ENCODE assay signal across 1 cellular context in genomic region chr6:112243861-112244415, GRCh38.
A peak's percentile ranks its signal among the peaks of the same experiment; 100 is the strongest.
TF ChIP-seq lines count a peak whose summit lies in the region.

No MANE protein-coding gene starts in this region.

TF ChIP-seq in endothelial cell of umbilical vein, 7 proteins besides CTCF, POLR2A, EP300 and RAD21:
- TF ChIP-seq EZH2 (IDR thresholded peaks at IDR 0.05; ENCODE audit: borderline replicate concordance, low read depth, low read length, severe bottlenecking), result no peak
- no peak for TF ChIP-seq MYC (IDR thresholded peaks at IDR 0.05; ENCODE audit: low read depth, low read length)
- TF ChIP-seq POLR2AphosphoS5 (IDR thresholded peaks at IDR 0.05; ENCODE audit: insufficient read depth, low read depth, low read length), result peak; percentile 14
- no peak for TF ChIP-seq FOS (IDR thresholded peaks at IDR 0.05; ENCODE audit: borderline replicate concordance, insufficient read depth, low read length)
